Comparison of ENCODE assay signal across 10 cellular contexts in genomic region chr12:53996188-53996885, GRCh38. TPM values are rescaled to one million over a fixed set of nuclear protein-coding genes. Genes with fewer than 3 reads are reported as not detected.
DNase-seq lines count a peak whose midpoint lies in the region; TF ChIP-seq lines count a peak whose summit lies in the region.
"Had no signal": no experiment of that assay in that cellular context is flagged by ENCODE, and none has a peak within 500 bp of the region (broad histone marks: within the 10 kb centered on the region; RNA-seq: fewer than 3 reads in every experiment).

No MANE protein-coding gene starts in this region.

- no peak overlapping the region for H3K27ac Mint-ChIP-seq in progenitor cell of endocrine pancreas

- no peaks in the 10 kb centered on the region for H3K36me3 Mint-ChIP-seq in progenitor cell of endocrine pancreas (ENCODE audit: insufficient read depth)

- no peak for TF ChIP-seq POLR2A in esophagus muscularis mucosa (IDR thresholded peaks at IDR 0.05; ENCODE audit: low read depth)

- H3K9me3 ChIP-seq in NT2/D1 (ENCODE audit: insufficient read depth, low read length) (no peaks in the 10 kb centered on the region), esophagus muscularis mucosa (no peaks in the 10 kb centered on the region)

- peaks cover 100% of the 10 kb centered on the region for H3K27me3 Mint-ChIP-seq in progenitor cell of endocrine pancreas

- intact Hi-C loops in esophagus muscularis mucosa (cut with DNase I): no loop called here

- no peak overlapping the region for H3K4me3 Mint-ChIP-seq in progenitor cell of endocrine pancreas (ENCODE audit: low read depth)

- WGBS in esophagus muscularis mucosa: 39% methylated on average over 13 of the region's 19 CpGs

- peak overlapping the region; percentile 18 for H3K9ac ChIP-seq in NT2/D1 (ENCODE audit: insufficient read length, low read depth)

- peak; percentile 58 for DNase-seq in DMS114 treated with DMSO at 0.1 percent for 48 hours (lab: John Stamatoyannopoulos, UW; ENCODE audit: unreplicated experiment)
- no peak for DNase-seq in NT2/D1 (ENCODE audit: low read depth, low spot score)
- no peak for DNase-seq in esophagus muscularis mucosa (ENCODE audit: extremely low spot score)
- no peak for DNase-seq in progenitor cell of endocrine pancreas (ENCODE audit: low spot score, unreplicated experiment)
- no peak for DNase-seq in NCI-H2029 treated with DMSO at 0.1 percent for 48 hours (lab: John Stamatoyannopoulos, UW)
- no peak for DNase-seq in GM20000 (ENCODE audit: low spot score)
- no peak for DNase-seq in H4 (ENCODE audit: low spot score)
- no peak for DNase-seq in NCI-H82 treated with DMSO at 0.1 percent for 48 hours (lab: John Stamatoyannopoulos, UW; ENCODE audit: unreplicated experiment)
- DNase-seq: activated CD8-positive, alpha-beta memory T cell treated with anti-CD3 and anti-CD28 coated beads for 24 hours; hippocampal formation had no signal

- no peak overlapping the region for H3K4me3 ChIP-seq in NT2/D1 (ENCODE audit: insufficient read length, low read depth)
- peak overlapping the region; percentile 46 to 61 (median 52) for H3K4me3 ChIP-seq in esophagus muscularis mucosa

- TF ChIP-seq CTCF in esophagus muscularis mucosa (IDR thresholded peaks at IDR 0.05) (no peak), progenitor cell of endocrine pancreas (IDR thresholded peaks at IDR 0.05; ENCODE audit: unreplicated experiment) (peak; percentile 6), GM20000 (IDR thresholded peaks at IDR 0.05; ENCODE audit: extremely low read depth, missing control alignments) (no peak)

- no peaks in the 10 kb centered on the region for H3K9me3 Mint-ChIP-seq in progenitor cell of endocrine pancreas (ENCODE audit: low read depth)

- H3K4me1 ChIP-seq in NT2/D1 (ENCODE audit: insufficient read depth, insufficient read length) (peaks cover 27% of the 10 kb centered on the region), esophagus muscularis mucosa (peaks cover 34 to 61% (median 45%) of the 10 kb centered on the region in 4 donors)

- H3K36me3 ChIP-seq in NT2/D1 (ENCODE audit: insufficient read depth, insufficient read length, low read length) (no peaks in the 10 kb centered on the region), esophagus muscularis mucosa (no peaks in the 10 kb centered on the region)

- H3K4me1 Mint-ChIP-seq in progenitor cell of endocrine pancreas (ENCODE audit: low read depth): peaks cover 6% of the 10 kb centered on the region

- H3K27me3 ChIP-seq in NT2/D1 (ENCODE audit: insufficient read depth, insufficient read length): peaks cover 100% of the 10 kb centered on the region
- peaks cover 16 to 100% (median 98%) of the 10 kb centered on the region in 4 donors for H3K27me3 ChIP-seq in esophagus muscularis mucosa

- H3K27ac ChIP-seq in esophagus muscularis mucosa (replicated peaks in 1 of 4): no peak overlapping the region

- TF ChIP-seq EP300 in esophagus muscularis mucosa (IDR thresholded peaks at IDR 0.05): no peak

RNA-seq across cellular contexts. Expression of gene HOXC9, which starts 3.6 kb away (rescaled TPM):
- not detected for total RNA-seq in esophagus muscularis mucosa
- total RNA-seq in progenitor cell of endocrine pancreas: not detected in 2 replicates
- total RNA-seq in H4 (2014; rRNA removed; shearing (Covaris generic)): 2.4 and 5.6 TPM in 2 replicates

RNA-seq across cellular contexts. Expression of gene HOXC10, which starts 11.4 kb away (rescaled TPM):
- total RNA-seq in esophagus muscularis mucosa (not detected), progenitor cell of endocrine pancreas (not detected in 2 replicates)
- 2.0 and 8.7 TPM in 2 replicates for total RNA-seq in H4 (2014; rRNA removed; shearing (Covaris generic))

RNA-seq across cellular contexts. Expression of gene HOXC8, which starts 12.4 kb away (rescaled TPM):
- total RNA-seq in esophagus muscularis mucosa (not detected), progenitor cell of endocrine pancreas (not detected in 2 replicates)
- 0.45 TPM in 1 of 2 replicates, not detected in the other for total RNA-seq in H4 (2014; rRNA removed; shearing (Covaris generic))

RNA-seq across cellular contexts. Expression of gene HOTAIR, which starts 21.6 kb away (rescaled TPM):
- total RNA-seq in esophagus muscularis mucosa (not detected), progenitor cell of endocrine pancreas (not detected in 2 replicates)
- total RNA-seq in H4 (2014; rRNA removed; shearing (Covaris generic)): 1.6 and 2.7 TPM in 2 replicates

RNA-seq across cellular contexts. Expression of gene HOXC11, which starts 23.4 kb away (rescaled TPM):
- not detected for total RNA-seq in esophagus muscularis mucosa
- total RNA-seq in progenitor cell of endocrine pancreas: not detected in 2 replicates
- 0.21 and 1.1 TPM in 2 replicates for total RNA-seq in H4 (2014; rRNA removed; shearing (Covaris generic))
